Comparison of ENCODE assay signal across 8 cellular contexts in genomic region chr10:12348870-12349627, GRCh38. TPM values are rescaled to one million over a fixed set of nuclear protein-coding genes. Genes with fewer than 3 reads are reported as not detected.
A peak's percentile ranks its signal among the peaks of the same experiment; 100 is the strongest.
DNase-seq lines count a peak whose midpoint lies in the region; ATAC-seq, FAIRE-seq and TF ChIP-seq lines count a peak whose summit lies in the region.

TSS of gene CAMK1D (plus strand) at chr10:12349547.

- ATAC-seq in GM19324 (IDR thresholded peaks at IDR 0.05; ENCODE audit: low FRiP score, unreplicated experiment) = peak; percentile 61
- peak; percentile 40 for ATAC-seq in HG03457 (IDR thresholded peaks at IDR 0.05; ENCODE audit: unreplicated experiment)

- H3K27ac Mint-ChIP-seq in neural crest cell (ENCODE audit: unreplicated experiment) = peak within 1 kb of the TSS; percentile 82

- peak within 1 kb of the TSS; percentile 97 for H3K4me3 Mint-ChIP-seq in neural crest cell

- no peak for FAIRE-seq in RCC 7860 (lab: Jason Lieb, UNC)

- DNase-seq in CD1c-positive myeloid dendritic cell (ENCODE audit: extremely low spot score) (peak; percentile 88), RCC 7860 (ENCODE audit: low spot score) (peak; percentile 63), fibroblast of the conjunctiva (ENCODE audit: low read depth) (peak; percentile 17), neural crest cell (ENCODE audit: low read depth, low spot score) (peak; percentile 58), stromal cell of bone marrow (ENCODE audit: low read depth) (peak; percentile 59)
- DNase-seq in activated T-helper 9 cell treated with anti-CD3 and anti-CD28 coated beads, Interleukin-2, amount 50 U/mL, for 16 hours (ENCODE audit: low read depth) = peak; percentile 85

- peaks cover 49% of the 10 kb centered on the region for H3K27me3 Mint-ChIP-seq in neural crest cell (ENCODE audit: low read depth)

- no peaks in the 10 kb centered on the region for H3K36me3 Mint-ChIP-seq in neural crest cell (ENCODE audit: low read depth)

- TF ChIP-seq CTCF in neural crest cell (conservative IDR thresholded peaks at IDR 0.05) = peak; percentile 46

- no peaks in the 10 kb centered on the region for H3K9me3 Mint-ChIP-seq in neural crest cell

- peaks cover 17% of the 10 kb centered on the region for H3K4me1 Mint-ChIP-seq in neural crest cell

RNA-seq across cellular contexts. Expression of gene CAMK1D, which starts in this region (rescaled TPM):
- 6.4 and 6.5 TPM in 2 replicates for total RNA-seq in neural crest cell

Comparison
In these comparisons a context has a peak if more than half of its experiments do, and no peak if none do; other contexts are left out.
1. Peak in every context shown above with its lines: DNase-seq and ATAC-seq.
2. DNase-seq: peak in every context shown above with its lines; median percentile 88 in CD1c-positive myeloid dendritic cell; 85 in activated T-helper 9 cell treated with anti-CD3 and anti-CD28 coated beads, Interleukin-2, amount 50 U/mL, for 16 hours; 63 in RCC 7860; 59 in stromal cell of bone marrow; 58 in neural crest cell; 17 in fibroblast of the conjunctiva.